ENCODE assay signal across 19 cellular contexts in genomic region chrX:10591363-10592036, GRCh38. TPM values are rescaled to one million over a fixed set of nuclear protein-coding genes. Genes with fewer than 3 reads are reported as not detected.
DNase-seq lines count a peak whose midpoint lies in the region; ATAC-seq and TF ChIP-seq lines count a peak whose summit lies in the region.
"Had no signal": no experiment of that assay in that cellular context is flagged by ENCODE, and none has a peak within 500 bp of the region (broad histone marks: within the 10 kb centered on the region; RNA-seq: fewer than 3 reads in every experiment).

No MANE protein-coding gene starts in this region.

- H4K20me1 ChIP-seq in hepatocyte (ENCODE audit: insufficient read depth, poor library complexity, severe bottlenecking), result no peaks in the 10 kb centered on the region

- H3K4me3 ChIP-seq in iPS-20b (ENCODE audit: low read length), result peak overlapping the region; percentile 43; the same call in 1 of the 2 replicates
- no peak overlapping the region for H3K4me3 ChIP-seq in hepatocyte
- H3K4me3 ChIP-seq: SK-N-MC had no signal

- H3K9me3 ChIP-seq in iPS-20b (ENCODE audit: insufficient read depth, low read depth, low read length), result no peaks in the 10 kb centered on the region
- H3K9me3 ChIP-seq in hepatocyte (ENCODE audit: low read depth), result no peaks in the 10 kb centered on the region

- TF ChIP-seq CTCF in type B pancreatic cell (conservative IDR thresholded peaks at IDR 0.05), result no peak
- no peak for TF ChIP-seq CTCF in hepatocyte (IDR thresholded peaks at IDR 0.05; ENCODE audit: poor library complexity)

- H3K9me2 ChIP-seq in hepatocyte (replicated peaks; ENCODE audit: insufficient read depth), result no peaks in the 10 kb centered on the region

- peaks cover 19% of the 10 kb centered on the region; the same call in 1 of the 2 replicates for H3K4me1 ChIP-seq in iPS-20b (ENCODE audit: insufficient read depth, low read length)
- H3K4me1 ChIP-seq in hepatocyte (ENCODE audit: insufficient read depth), result no peaks in the 10 kb centered on the region

- peaks cover 12% of the 10 kb centered on the region for H3K4me1 Mint-ChIP-seq in type B pancreatic cell (ENCODE audit: unreplicated experiment)

- no peak for ATAC-seq in GM19328 (IDR thresholded peaks at IDR 0.05; ENCODE audit: unreplicated experiment)
- ATAC-seq: CD8-positive, alpha-beta T cell; HCT116 had no signal

- peak overlapping the region; percentile 3 for H3K4me3 Mint-ChIP-seq in type B pancreatic cell
- H3K4me3 Mint-ChIP-seq: CD8-positive, alpha-beta T cell had no signal

- no peak overlapping the region for H3K27ac Mint-ChIP-seq in type B pancreatic cell
- H3K27ac Mint-ChIP-seq: CD8-positive, alpha-beta T cell had no signal

- 82% methylated on average over 9 of the region's 9 CpGs for WGBS in hepatocyte (ENCODE audit: low lambda C conversion rate, missing lambda C conversion rate)

- H3K27me3 ChIP-seq in iPS-20b (ENCODE audit: insufficient read depth, low read length) (no peaks in the 10 kb centered on the region), hepatocyte (no peaks in the 10 kb centered on the region)

- H3K27me3 Mint-ChIP-seq in type B pancreatic cell, result no peaks in the 10 kb centered on the region

- no peak overlapping the region for H3K4me2 ChIP-seq in hepatocyte

- peaks cover 5% of the 10 kb centered on the region for H3K36me3 Mint-ChIP-seq in type B pancreatic cell
- H3K36me3 Mint-ChIP-seq: CD8-positive, alpha-beta T cell had no signal

- peaks cover 25% of the 10 kb centered on the region for H3K79me2 ChIP-seq in hepatocyte

- H2AFZ ChIP-seq in hepatocyte, result no peak overlapping the region

- H3K9me3 Mint-ChIP-seq in type B pancreatic cell, result peaks cover 6% of the 10 kb centered on the region
- H3K9me3 Mint-ChIP-seq: CD8-positive, alpha-beta T cell had no signal

- H3K36me3 ChIP-seq in iPS-20b (ENCODE audit: insufficient read depth, low read depth, low read length), result no peaks in the 10 kb centered on the region
- no peaks in the 10 kb centered on the region for H3K36me3 ChIP-seq in hepatocyte (replicated peaks; ENCODE audit: insufficient read depth, low read depth)

- DNase-seq in NCI-H2171 treated with DMSO at 0.1 percent for 48 hours (lab: John Stamatoyannopoulos, UW) (peak; percentile 50), NCI-H2171 (lab: John Stamatoyannopoulos, UW) (no peak), astrocyte of the hippocampus (ENCODE audit: low read depth, low spot score) (peak; percentile 46), type B pancreatic cell (ENCODE audit: extremely low spot score, unreplicated experiment) (no peak), hepatocyte (ENCODE audit: low spot score) (no peak), dermis blood vessel endothelial cell (no peak)
- DNase-seq: AML-193; CD8-positive, alpha-beta T cell; GOT3; Karpas-422; NCI-H1694 treated with DMSO at 0.1 percent for 48 hours; NCI-H69; SHP77 treated with DMSO at 0.1 percent for 48 hours had no signal

- H3K27ac ChIP-seq in iPS-20b (ENCODE audit: low read length) (no peak overlapping the region), hepatocyte (no peak overlapping the region)
- H3K27ac ChIP-seq: 22Rv1, RWPE1, SK-N-MC had no signal

- no peak overlapping the region for H3K9ac ChIP-seq in iPS-20b (ENCODE audit: low read depth, low read length)

RNA-seq across cellular contexts. Expression of gene MID1, which starts 28.9 kb away (rescaled TPM):
- total RNA-seq in type B pancreatic cell (ENCODE audit: low replicate concordance) (22.4 and 52.7 TPM in 2 replicates), hepatocyte (21.1 and 23.0 TPM in 2 replicates), dermis blood vessel endothelial cell (52.9 and 63.8 TPM in 2 replicates)
- polyA plus RNA-seq in hepatocyte, result 21.3 and 25.9 TPM in 2 replicates
- total RNA-seq: CD8-positive, alpha-beta T cell had no signal

Comparison
In these comparisons a context has a peak if more than half of its experiments do, and no peak if none do; other contexts are left out.
1. DNase-seq: peak in NCI-H2171 treated with DMSO at 0.1 percent for 48 hours (single experiment) and astrocyte of the hippocampus (single experiment); none in NCI-H2171 (single experiment), type B pancreatic cell (single experiment), hepatocyte (single experiment) and dermis blood vessel endothelial cell (single experiment).